In genomic region chrX:154040307-154040756, GRCh38 we compare ENCODE assay signal across 10 cellular contexts. TPM values are rescaled to one million over a fixed set of nuclear protein-coding genes. Genes with fewer than 3 reads are reported as not detected.
A peak's percentile ranks its signal among the peaks of the same experiment; 100 is the strongest.
DNase-seq lines count a peak whose midpoint lies in the region; ATAC-seq and TF ChIP-seq lines count a peak whose summit lies in the region.
"Had no signal": no experiment of that assay in that cellular context is flagged by ENCODE, and none has a peak within 500 bp of the region (broad histone marks: within the 10 kb centered on the region; RNA-seq: fewer than 3 reads in every experiment).

No MANE protein-coding gene starts in this region.

- peaks cover 0 to 64% (median 0%) of the 10 kb centered on the region in 3 donors for H3K36me3 Mint-ChIP-seq in CD8-positive, alpha-beta memory T cell

- intact Hi-C loops in posterior vena cava (cut with DNase I), result no loop called here

- no peak overlapping the region for H3K27ac ChIP-seq in CD8-positive, alpha-beta memory T cell (ENCODE audit: low read depth, low read length)

- CTCF ChIA-PET in CD8-positive, alpha-beta memory T cell (lab: Charles Lee), result interaction anchor here (1.4 to 2.3 kb wide), 2 partner anchors 27 to 277 kb away, joined by 3 to 7 read pairs; no protein-coding TSS in a partner anchor

- peaks cover 25 to 64% (median 38%) of the 10 kb centered on the region in 3 donors for H3K4me1 Mint-ChIP-seq in CD8-positive, alpha-beta memory T cell

- H3K36me3 ChIP-seq in CD8-positive, alpha-beta memory T cell (ENCODE audit: insufficient read depth, low read length), result no peaks in the 10 kb centered on the region

- POLR2A ChIA-PET in CD8-positive, alpha-beta memory T cell (lab: Charles Lee), result no interaction called here

- H3K9me3 Mint-ChIP-seq in CD8-positive, alpha-beta memory T cell, result no peaks in the 10 kb centered on the region

- H3K27me3 ChIP-seq in CD8-positive, alpha-beta memory T cell (ENCODE audit: insufficient read depth, low read length, poor library complexity, severe bottlenecking), result no peaks in the 10 kb centered on the region

- DNase-seq in CD8-positive, alpha-beta memory T cell, result no peak
- DNase-seq in NOMO-1 (lab: John Stamatoyannopoulos, UW; ENCODE audit: unreplicated experiment in 2 of 2) (peak; percentile 38 to 71), epithelial cell of esophagus (ENCODE audit: low read depth) (peak; percentile 64), posterior vena cava (ENCODE audit: low spot score) (peak; percentile 62), DMS 273 treated with DMSO at 0.1 percent for 48 hours (lab: John Stamatoyannopoulos, UW) (no peak), mesenteric fat pad (ENCODE audit: low spot score) (no peak)
- no peak for DNase-seq in activated effector memory CD4-positive, alpha-beta T cell treated with Interleukin-2 at 50 U/mL for 16 hours
- DNase-seq: mesendoderm; stimulated activated naive CD4-positive, alpha-beta T cell had no signal

- H3K27ac Mint-ChIP-seq in CD8-positive, alpha-beta memory T cell, result peak overlapping the region in 6 of 8 donors; percentile 11 to 61 (median 30)

- no peaks in the 10 kb centered on the region for H3K4me1 ChIP-seq in CD8-positive, alpha-beta memory T cell (ENCODE audit: insufficient read depth, low read length)

- no peak overlapping the region for H3K4me3 ChIP-seq in CD8-positive, alpha-beta memory T cell (ENCODE audit: low read length)
- no peak overlapping the region for H3K4me3 ChIP-seq in epithelial cell of esophagus (ENCODE audit: low read length)

- H3K9me3 ChIP-seq in CD8-positive, alpha-beta memory T cell (ENCODE audit: low read length), result no peaks in the 10 kb centered on the region

- H3K4me3 Mint-ChIP-seq in CD8-positive, alpha-beta memory T cell, result no peak overlapping the region

- H3K27me3 Mint-ChIP-seq in CD8-positive, alpha-beta memory T cell, result peaks cover 0 to 6% of the 10 kb centered on the region in 2 donors

- no peak for ATAC-seq in HG03280 (IDR thresholded peaks at IDR 0.05; ENCODE audit: unreplicated experiment)

- no peak for TF ChIP-seq CTCF in epithelial cell of esophagus (IDR thresholded peaks at IDR 0.05; ENCODE audit: insufficient read depth, low read depth, low read length, missing control alignments)

RNA-seq across cellular contexts. Expression of gene IRAK1, which starts 20.6 kb away (rescaled TPM):
- total RNA-seq in CD8-positive, alpha-beta memory T cell, result 100 to 1,000 TPM; 208 to 214 TPM
- polyA plus RNA-seq in CD8-positive, alpha-beta memory T cell, result 58.0 TPM
- total RNA-seq in posterior vena cava, result 100 to 1,000 TPM in 1 of 2 donors, 10 to 100 TPM in 1; 88.2 to 114 TPM
- 167 TPM for total RNA-seq in mesenteric fat pad

RNA-seq across cellular contexts. Expression of gene MECP2, which starts 57.2 kb away (rescaled TPM):
- 100 to 1,000 TPM in 1 of 2 experiments, 10 to 100 TPM in 1; 49.5 to 120 TPM for total RNA-seq in CD8-positive, alpha-beta memory T cell
- 24.3 TPM for polyA plus RNA-seq in CD8-positive, alpha-beta memory T cell
- total RNA-seq in posterior vena cava, result 10 to 100 TPM; 53.6 to 55.0 TPM
- total RNA-seq in mesenteric fat pad, result 65.5 TPM

Comparison
In these comparisons a context has a peak if more than half of its experiments do, and no peak if none do; other contexts are left out.
1. DNase-seq: peak in NOMO-1 (2 of 2), epithelial cell of esophagus (single experiment) and posterior vena cava (single experiment); none in CD8-positive, alpha-beta memory T cell (0 of 5), DMS 273 treated with DMSO at 0.1 percent for 48 hours (single experiment), activated effector memory CD4-positive, alpha-beta T cell treated with Interleukin-2 at 50 U/mL for 16 hours (single experiment) and mesenteric fat pad (single experiment).